Comparison of ENCODE assay signal across 17 cellular contexts in genomic region chr3:120652281-120652680, GRCh38. TPM values are rescaled to one million over a fixed set of nuclear protein-coding genes. Genes with fewer than 3 reads are reported as not detected.
"Had no signal": no experiment of that assay in that cellular context is flagged by ENCODE, and none has a peak within 500 bp of the region (broad histone marks: within the 10 kb centered on the region; RNA-seq: fewer than 3 reads in every experiment).

No MANE protein-coding gene starts in this region.

- H3K4me3 ChIP-seq: adrenal gland, heart right ventricle, suprapubic skin, transverse colon, uterus had no signal

- H3K27me3 Mint-ChIP-seq: stimulated activated naive CD8-positive, alpha-beta T cell treated with anti-CD3 and anti-CD28 coated beads, Interleukin-15, Interleukin-2, amounts not matched to agents 100 ng/mL and 50 ng/mL, for 24 hours had no signal

- DNase-seq: activated CD4-positive, alpha-beta T cell treated with anti-CD3 and anti-CD28 coated beads, Interleukin-2, amount 50 U/mL, for 4 hours; activated gamma-delta T cell treated with Interleukin-2 at 50 U/mL for 16 hours; activated T-cell treated with anti-CD3 and anti-CD28 coated beads, Interleukin-2, amount 50 U/mL, for 72 hours; adrenal gland; erythroblast; foreskin melanocyte; heart right ventricle; left ventricle myocardium superior; occipital lobe; T-helper 17 cell; transverse colon; uterus had no signal

- H3K27ac ChIP-seq: adrenal gland, heart right ventricle, suprapubic skin, transverse colon, uterus had no signal

- H3K36me3 ChIP-seq: adrenal gland, heart right ventricle, suprapubic skin, transverse colon, uterus had no signal

- ATAC-seq: activated naive CD4-positive, alpha-beta T cell treated with anti-CD3 and anti-CD28 coated beads, Interleukin-2, amount 50 U/mL, for 72 hours; activated T-cell treated with anti-CD3 and anti-CD28 coated beads, Interleukin-2, amount 50 U/mL, for 72 hours; heart right ventricle; left ventricle myocardium superior; T-helper 17 cell had no signal

- H3K9me3 Mint-ChIP-seq: stimulated activated naive CD8-positive, alpha-beta T cell treated with anti-CD3 and anti-CD28 coated beads, Interleukin-15, Interleukin-2, amounts not matched to agents 100 ng/mL and 50 ng/mL, for 24 hours had no signal

- H3K9me3 ChIP-seq: adrenal gland, heart right ventricle, suprapubic skin, transverse colon, uterus had no signal

- H3K27me3 ChIP-seq: adrenal gland, heart right ventricle, suprapubic skin, transverse colon, uterus had no signal

- H3K4me1 Mint-ChIP-seq: T-helper 17 cell had no signal

- H3K27ac Mint-ChIP-seq: activated naive CD4-positive, alpha-beta T cell treated with anti-CD3 and anti-CD28 coated beads, Interleukin-2, amount 50 U/mL, for 72 hours; activated T-cell treated with anti-CD3 and anti-CD28 coated beads, Interleukin-2, amount 50 U/mL, for 72 hours; stimulated activated naive CD8-positive, alpha-beta T cell treated with anti-CD3 and anti-CD28 coated beads, Interleukin-15, Interleukin-2, amounts not matched to agents 100 ng/mL and 50 ng/mL, for 24 hours; T-helper 17 cell had no signal

- H3K4me3 Mint-ChIP-seq: activated T-cell treated with anti-CD3 and anti-CD28 coated beads, Interleukin-2, amount 50 U/mL, for 72 hours; stimulated activated naive CD8-positive, alpha-beta T cell treated with anti-CD3 and anti-CD28 coated beads, Interleukin-15, Interleukin-2, amounts not matched to agents 100 ng/mL and 50 ng/mL, for 24 hours; T-helper 17 cell had no signal

- H3K4me1 ChIP-seq: suprapubic skin, transverse colon, uterus had no signal

RNA-seq across cellular contexts. Expression of gene HGD, which starts 29.8 kb away (rescaled TPM):
- total RNA-seq: left ventricle myocardium superior, skeletal muscle tissue had no signal
- polyA plus RNA-seq: neural cell had no signal
